13 cellular contexts compared by ENCODE assay signal in the genomic region with DNA sequence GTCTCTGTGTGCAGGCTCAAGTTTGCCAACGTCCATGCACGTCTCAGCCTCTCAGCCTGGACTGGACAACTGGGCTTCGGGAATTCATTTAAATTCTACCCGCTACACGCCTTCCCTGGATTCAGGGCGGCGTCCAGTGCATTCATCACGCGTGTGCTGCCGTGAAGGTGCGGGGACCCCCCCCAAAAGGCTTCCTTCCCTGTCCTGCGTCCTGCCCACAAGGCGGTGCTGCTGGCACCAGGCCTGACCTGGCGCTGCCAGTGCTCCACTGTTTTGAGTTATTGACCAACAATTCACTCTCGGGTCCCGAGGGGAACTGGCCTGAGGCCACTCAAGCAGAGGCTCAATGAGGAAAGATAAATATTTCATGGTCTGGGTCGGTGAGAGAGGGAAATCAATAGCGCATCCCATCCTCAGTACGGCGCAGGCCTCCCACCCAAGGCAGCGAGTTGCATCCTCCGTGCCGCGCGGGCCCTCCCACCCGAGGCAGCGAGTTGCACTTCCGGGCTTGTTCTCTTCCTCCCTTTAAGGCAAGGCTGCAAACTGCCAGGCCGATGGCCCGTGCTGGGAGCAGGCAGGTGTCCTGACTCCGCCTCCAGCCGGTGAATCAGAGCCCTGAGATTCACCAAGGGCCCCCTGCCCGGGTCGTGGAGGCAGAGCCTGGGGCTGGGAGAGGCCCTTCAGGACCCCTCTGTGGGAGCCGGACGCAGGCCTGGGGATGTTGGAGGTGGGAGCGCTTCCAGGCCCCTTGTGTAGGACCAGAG. TPM values are rescaled to one million over a fixed set of nuclear protein-coding genes. Genes with fewer than 3 reads are reported as not detected.
DNase-seq lines count a peak whose midpoint lies in the region; ATAC-seq and TF ChIP-seq lines count a peak whose summit lies in the region.
"Had no signal": no experiment of that assay in that cellular context is flagged by ENCODE, and none has a peak within 500 bp of the region (broad histone marks: within the 10 kb centered on the region; RNA-seq: fewer than 3 reads in every experiment).

No MANE protein-coding gene starts in this region.

- H3K36me3 Mint-ChIP-seq in activated CD4-positive, alpha-beta T cell treated with anti-CD3 and anti-CD28 coated beads, Interleukin-2, amount 10 ng/mL, durations not matched to agents 7 days and 5 days (ENCODE audit: low read depth) = no peaks in the 10 kb centered on the region
- no peaks in the 10 kb centered on the region for H3K36me3 Mint-ChIP-seq in WTC11
- H3K36me3 Mint-ChIP-seq in naive thymus-derived CD8-positive, alpha-beta T cell = no peaks in the 10 kb centered on the region

- no peaks in the 10 kb centered on the region for H3K9me3 Mint-ChIP-seq in activated CD4-positive, alpha-beta T cell treated with anti-CD3 and anti-CD28 coated beads, Interleukin-2, amount 10 ng/mL, durations not matched to agents 7 days and 5 days
- no peaks in the 10 kb centered on the region for H3K9me3 Mint-ChIP-seq in WTC11
- no peaks in the 10 kb centered on the region for H3K9me3 Mint-ChIP-seq in naive thymus-derived CD8-positive, alpha-beta T cell
- H3K9me3 Mint-ChIP-seq: central memory CD8-positive, alpha-beta T cell had no signal

- DNase-seq in activated CD4-positive, alpha-beta T cell treated with anti-CD3 and anti-CD28 coated beads, Interleukin-2, amount 10 ng/mL, durations not matched to agents 7 days and 5 days = no peak
- no peak for DNase-seq in activated CD4-positive, alpha-beta T cell treated with anti-CD3 and anti-CD28 coated beads for 4 hours
- DNase-seq in GM20000 (ENCODE audit: low spot score) (peak; percentile 65), WTC11 (ENCODE audit: low spot score) (no peak), occipital lobe (lab: John Stamatoyannopoulos, UW) (no peak), DMS153 (lab: John Stamatoyannopoulos, UW) (no peak)
- peak in 6 of 10 donors; percentile 25 to 84 (median 48) for DNase-seq in naive thymus-derived CD8-positive, alpha-beta T cell
- DNase-seq: esophagus squamous epithelium, NCI-H1092, upper lobe of right lung had no signal

- H3K4me1 Mint-ChIP-seq in activated CD4-positive, alpha-beta T cell treated with anti-CD3 and anti-CD28 coated beads, Interleukin-2, amount 10 ng/mL, durations not matched to agents 7 days and 5 days = peaks cover 12% of the 10 kb centered on the region
- H3K4me1 Mint-ChIP-seq in WTC11 = peaks cover 44% of the 10 kb centered on the region
- H3K4me1 Mint-ChIP-seq in naive thymus-derived CD8-positive, alpha-beta T cell = peaks cover 4 to 33% (median 19%) of the 10 kb centered on the region in 4 donors

- no peak for TF ChIP-seq CTCF in GM20000 (IDR thresholded peaks at IDR 0.05; ENCODE audit: extremely low read depth, missing control alignments)
- TF ChIP-seq CTCF in WTC11 (IDR thresholded peaks at IDR 0.05) = no peak

- peak overlapping the region; percentile 60 for H3K27ac Mint-ChIP-seq in activated CD4-positive, alpha-beta T cell treated with anti-CD3 and anti-CD28 coated beads, Interleukin-2, amount 10 ng/mL, durations not matched to agents 7 days and 5 days
- peak overlapping the region; percentile 53 for H3K27ac Mint-ChIP-seq in WTC11
- peak overlapping the region in 6 of 10 donors; percentile 15 to 88 (median 66) for H3K27ac Mint-ChIP-seq in naive thymus-derived CD8-positive, alpha-beta T cell

- CTCF ChIA-PET in activated CD4-positive, alpha-beta T cell treated with anti-CD3 and anti-CD28 coated beads, Interleukin-2, amount 10 ng/mL, durations not matched to agents 7 days and 5 days (lab: Charles Lee) = no interaction called here
- CTCF ChIA-PET in WTC11 (lab: Charles Lee) = no interaction called here

- ATAC-seq in WTC11 = peak; percentile 26
- ATAC-seq in naive thymus-derived CD8-positive, alpha-beta T cell = peak; percentile 29 to 77
- no peak for ATAC-seq in activated CD4-positive, CD25-positive, alpha-beta regulatory T cell treated with anti-CD3 and anti-CD28 coated beads, Interleukin-2, amount 50 U/mL, for 24 hours
- ATAC-seq: upper lobe of right lung had no signal

- no peak overlapping the region for H3K4me3 Mint-ChIP-seq in activated CD4-positive, alpha-beta T cell treated with anti-CD3 and anti-CD28 coated beads, Interleukin-2, amount 10 ng/mL, durations not matched to agents 7 days and 5 days
- H3K4me3 Mint-ChIP-seq in WTC11 = peak overlapping the region; percentile 29; the same call in 1 of the 2 replicates
- peak overlapping the region in 7 of 10 donors; percentile 42 to 85 (median 64) for H3K4me3 Mint-ChIP-seq in naive thymus-derived CD8-positive, alpha-beta T cell
- H3K4me3 Mint-ChIP-seq: central memory CD8-positive, alpha-beta T cell had no signal

- POLR2A ChIA-PET in activated CD4-positive, alpha-beta T cell treated with anti-CD3 and anti-CD28 coated beads, Interleukin-2, amount 10 ng/mL, durations not matched to agents 7 days and 5 days (lab: Charles Lee) = no interaction called here
- POLR2A ChIA-PET in WTC11 (lab: Charles Lee) = no interaction called here
- POLR2A ChIA-PET in naive thymus-derived CD8-positive, alpha-beta T cell (lab: Charles Lee) = no interaction called here

- peaks cover 27% of the 10 kb centered on the region for H3K27me3 Mint-ChIP-seq in activated CD4-positive, alpha-beta T cell treated with anti-CD3 and anti-CD28 coated beads, Interleukin-2, amount 10 ng/mL, durations not matched to agents 7 days and 5 days
- peaks cover 6% of the 10 kb centered on the region for H3K27me3 Mint-ChIP-seq in WTC11 (ENCODE audit: low read depth)
- H3K27me3 Mint-ChIP-seq in naive thymus-derived CD8-positive, alpha-beta T cell = peaks cover 0 to 32% (median 4%) of the 10 kb centered on the region in 5 donors

TF ChIP-seq in WTC11, 78 proteins besides CTCF, POLR2A, EP300 and RAD21 (continues in another document):
- TF ChIP-seq, protein P1, sequence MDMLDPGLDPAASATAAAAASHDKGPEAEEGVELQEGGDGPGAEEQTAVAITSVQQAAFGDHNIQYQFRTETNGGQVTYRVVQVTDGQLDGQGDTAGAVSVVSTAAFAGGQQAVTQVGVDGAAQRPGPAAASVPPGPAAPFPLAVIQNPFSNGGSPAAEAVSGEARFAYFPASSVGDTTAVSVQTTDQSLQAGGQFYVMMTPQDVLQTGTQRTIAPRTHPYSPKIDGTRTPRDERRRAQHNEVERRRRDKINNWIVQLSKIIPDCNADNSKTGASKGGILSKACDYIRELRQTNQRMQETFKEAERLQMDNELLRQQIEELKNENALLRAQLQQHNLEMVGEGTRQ (CRISPR knock-in tag; IDR thresholded peaks at IDR 0.05) = no peak
- TF ChIP-seq RORB (CRISPR knock-in tag; IDR thresholded peaks at IDR 0.05) (no peak), ZNF532 (CRISPR knock-in tag; IDR thresholded peaks at IDR 0.05; ENCODE audit: borderline replicate concordance) (no peak), ZBTB21 (CRISPR knock-in tag; IDR thresholded peaks at IDR 0.05; ENCODE audit: borderline replicate concordance) (no peak)
- TF ChIP-seq, protein P2, sequence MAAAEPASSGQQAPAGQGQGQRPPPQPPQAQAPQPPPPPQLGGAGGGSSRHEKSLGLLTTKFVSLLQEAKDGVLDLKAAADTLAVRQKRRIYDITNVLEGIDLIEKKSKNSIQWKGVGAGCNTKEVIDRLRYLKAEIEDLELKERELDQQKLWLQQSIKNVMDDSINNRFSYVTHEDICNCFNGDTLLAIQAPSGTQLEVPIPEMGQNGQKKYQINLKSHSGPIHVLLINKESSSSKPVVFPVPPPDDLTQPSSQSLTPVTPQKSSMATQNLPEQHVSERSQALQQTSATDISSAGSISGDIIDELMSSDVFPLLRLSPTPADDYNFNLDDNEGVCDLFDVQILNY (CRISPR knock-in tag; IDR thresholded peaks at IDR 0.05) = 0 out of 2 replicates have a peak, but pooled peaks have one; percentile 19

RNA-seq across cellular contexts. Expression of gene BHLHE23, which starts 22.8 kb away (rescaled TPM):
- not detected for total RNA-seq in activated CD4-positive, alpha-beta T cell treated with anti-CD3 and anti-CD28 coated beads, Interleukin-2, amount 10 ng/mL, durations not matched to agents 7 days and 5 days
- total RNA-seq in WTC11 (2021) (0.57 to 1.3 TPM (median 0.66 TPM) in 3 replicates), occipital lobe (not detected)
- total RNA-seq in naive thymus-derived CD8-positive, alpha-beta T cell = not detected
- not detected for polyA plus RNA-seq in naive thymus-derived CD8-positive, alpha-beta T cell
- total RNA-seq: esophagus squamous epithelium, PC-9, upper lobe of right lung had no signal

Comparison
In these comparisons a context has a peak if more than half of its experiments do, and no peak if none do; other contexts are left out.
1. DNase-seq: peak in GM20000 (single experiment) and naive thymus-derived CD8-positive, alpha-beta T cell (6 of 10); none in activated CD4-positive, alpha-beta T cell treated with anti-CD3 and anti-CD28 coated beads, Interleukin-2, amount 10 ng/mL, durations not matched to agents 7 days and 5 days (single experiment), activated CD4-positive, alpha-beta T cell treated with anti-CD3 and anti-CD28 coated beads for 4 hours (0 of 2), WTC11 (single experiment), occipital lobe (single experiment) and DMS153 (single experiment).
2. ATAC-seq: peak in WTC11 (single experiment) and naive thymus-derived CD8-positive, alpha-beta T cell (2 of 2); none in activated CD4-positive, CD25-positive, alpha-beta regulatory T cell treated with anti-CD3 and anti-CD28 coated beads, Interleukin-2, amount 50 U/mL, for 24 hours (0 of 2).
3. Peak in every context shown above with its lines, with median percentiles within 50 percentile points of each other: H3K27ac Mint-ChIP-seq.